ENCODE assay signal across 26 cellular contexts in genomic region chr19:44839272-44839671, GRCh38. TPM values are rescaled to one million over a fixed set of nuclear protein-coding genes. Genes with fewer than 3 reads are reported as not detected.
"Had no signal": no experiment of that assay in that cellular context is flagged by ENCODE, and none has a peak within 500 bp of the region (broad histone marks: within the 10 kb centered on the region; RNA-seq: fewer than 3 reads in every experiment).

No MANE protein-coding gene starts in this region.

- H3K27ac Mint-ChIP-seq: activated CD4-positive, alpha-beta memory T cell treated with anti-CD3 and anti-CD28 coated beads for 36 hours; activated CD4-positive, alpha-beta T cell treated with anti-CD3 and anti-CD28 coated beads, Interleukin-2, amount 10 ng/mL, durations not matched to agents 7 days and 5 days; activated naive CD4-positive, alpha-beta T cell treated with anti-CD3 and anti-CD28 coated beads, Interleukin-2, amount 10 ng/mL, durations not matched to agents 7 days and 5 days; activated naive CD8-positive, alpha-beta T cell treated with anti-CD3 and anti-CD28 coated beads for 36 hours; activated T-helper 17 cell treated with anti-CD3 and anti-CD28 coated beads, Interleukin-2, amount 50 U/mL, for 72 hours; T-cell had no signal

- H3K27me3 Mint-ChIP-seq: activated CD4-positive, alpha-beta memory T cell treated with anti-CD3 and anti-CD28 coated beads for 36 hours had no signal

- H3K9me3 Mint-ChIP-seq: activated CD4-positive, alpha-beta memory T cell treated with anti-CD3 and anti-CD28 coated beads for 36 hours; activated CD4-positive, alpha-beta T cell treated with anti-CD3 and anti-CD28 coated beads, Interleukin-2, amount 10 ng/mL, durations not matched to agents 7 days and 5 days; activated naive CD4-positive, alpha-beta T cell treated with anti-CD3 and anti-CD28 coated beads, Interleukin-2, amount 10 ng/mL, durations not matched to agents 7 days and 5 days; activated naive CD8-positive, alpha-beta T cell treated with anti-CD3 and anti-CD28 coated beads for 36 hours; activated T-helper 17 cell treated with anti-CD3 and anti-CD28 coated beads, Interleukin-2, amount 50 U/mL, for 72 hours; T-cell had no signal

- H3K4me3 Mint-ChIP-seq: activated CD4-positive, alpha-beta memory T cell treated with anti-CD3 and anti-CD28 coated beads for 36 hours; activated CD4-positive, alpha-beta T cell treated with anti-CD3 and anti-CD28 coated beads, Interleukin-2, amount 10 ng/mL, durations not matched to agents 7 days and 5 days; activated naive CD4-positive, alpha-beta T cell treated with anti-CD3 and anti-CD28 coated beads, Interleukin-2, amount 10 ng/mL, durations not matched to agents 7 days and 5 days; activated naive CD8-positive, alpha-beta T cell treated with anti-CD3 and anti-CD28 coated beads for 36 hours; activated T-helper 17 cell treated with anti-CD3 and anti-CD28 coated beads, Interleukin-2, amount 50 U/mL, for 72 hours; T-cell had no signal

- DNase-seq: activated CD4-positive, alpha-beta memory T cell treated with anti-CD3 and anti-CD28 coated beads for 36 hours; activated CD4-positive, alpha-beta T cell treated with anti-CD3 and anti-CD28 coated beads, Interleukin-2, amount 10 ng/mL, durations not matched to agents 7 days and 5 days; activated CD4-positive, CD25-positive, alpha-beta regulatory T cell; activated gamma-delta T cell; activated naive CD4-positive, alpha-beta T cell treated with anti-CD3 and anti-CD28 coated beads, Interleukin-2, amount 10 ng/mL, durations not matched to agents 7 days and 5 days; activated naive CD8-positive, alpha-beta T cell treated with anti-CD3 and anti-CD28 coated beads for 36 hours; activated T-cell treated with anti-CD3 and anti-CD28 coated beads for 4 hours; activated T-cell treated with anti-CD3 and anti-CD28 coated beads, Interleukin-2, amount 50 U/mL, for 48 hours; anterior cingulate cortex; central memory CD4-positive, alpha-beta T cell; NCI-H1092; NCI-H1417; NCI-H2029; NCI-H2107; NCI-H2171 treated with DMSO at 0.1 percent for 48 hours; NCI-H226; NCI-H69; NK-92 treated with Interleukin-12 subunit alpha and Interleukin-12 subunit beta, amount 100 ng/mL, for 24 hours; OCI-M1; RPMI8226; T-cell; T-helper 2 cell had no signal

- H3K4me3 ChIP-seq: SK-N-MC had no signal

- H3K9ac ChIP-seq: KMS-11 had no signal

- H3K4me1 Mint-ChIP-seq: activated T-helper 17 cell treated with anti-CD3 and anti-CD28 coated beads, Interleukin-2, amount 50 U/mL, for 72 hours had no signal

- H3K36me3 Mint-ChIP-seq: activated CD4-positive, alpha-beta memory T cell treated with anti-CD3 and anti-CD28 coated beads for 36 hours; activated naive CD4-positive, alpha-beta T cell treated with anti-CD3 and anti-CD28 coated beads, Interleukin-2, amount 10 ng/mL, durations not matched to agents 7 days and 5 days; activated naive CD8-positive, alpha-beta T cell treated with anti-CD3 and anti-CD28 coated beads for 36 hours; T-cell had no signal

- H3K27ac ChIP-seq: KMS-11, SK-N-MC had no signal

- H3K4me2 ChIP-seq: KMS-11 had no signal

RNA-seq across cellular contexts. Expression of gene NECTIN2, which starts 6.8 kb away (rescaled TPM):
- total RNA-seq: activated CD4-positive, alpha-beta T cell treated with anti-CD3 and anti-CD28 coated beads, Interleukin-2, amount 10 ng/mL, durations not matched to agents 7 days and 5 days had no signal

RNA-seq across cellular contexts. Expression of gene BCAM, which starts 30.4 kb away (rescaled TPM):
- total RNA-seq: activated CD4-positive, alpha-beta memory T cell treated with anti-CD3 and anti-CD28 coated beads for 36 hours; activated CD4-positive, alpha-beta T cell treated with anti-CD3 and anti-CD28 coated beads, Interleukin-2, amount 10 ng/mL, durations not matched to agents 7 days and 5 days; activated CD8-positive, alpha-beta memory T cell treated with anti-CD3 and anti-CD28 coated beads for 36 hours; activated naive CD8-positive, alpha-beta T cell treated with anti-CD3 and anti-CD28 coated beads for 36 hours; activated T-helper 17 cell treated with anti-CD3 and anti-CD28 coated beads, Interleukin-2, amount 50 U/mL, for 72 hours had no signal
